In the genomic region with DNA sequence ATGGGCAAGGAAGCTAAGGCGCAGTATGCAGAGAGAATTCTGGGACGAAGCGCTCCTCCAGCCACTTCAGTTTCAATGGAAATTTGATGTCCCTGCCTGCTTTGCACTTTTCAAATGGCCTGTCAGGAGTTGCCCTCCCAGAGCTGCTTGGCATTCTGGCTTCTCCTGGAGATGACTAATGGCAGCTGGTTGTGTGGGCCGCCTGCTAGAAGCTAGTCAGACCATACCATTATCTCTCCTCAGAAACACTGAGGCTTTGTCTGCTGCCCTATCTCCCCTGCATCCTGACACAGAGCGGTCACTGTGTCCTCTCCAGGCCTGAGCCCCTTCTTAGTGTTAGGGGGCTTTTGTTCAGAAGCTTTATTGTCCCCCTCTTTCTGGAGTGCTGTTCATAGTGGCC, we compare ENCODE assay signal across 12 cellular contexts.
DNase-seq lines count a peak whose midpoint lies in the region; ATAC-seq and TF ChIP-seq lines count a peak whose summit lies in the region.
"Had no signal": no experiment of that assay in that cellular context is flagged by ENCODE, and none has a peak within 500 bp of the region (broad histone marks: within the 10 kb centered on the region; RNA-seq: fewer than 3 reads in every experiment).

No MANE protein-coding gene starts in this region.

- no peaks in the 10 kb centered on the region for H3K36me3 Mint-ChIP-seq in chondrocyte (ENCODE audit: low read depth)
- H3K36me3 Mint-ChIP-seq: stimulated activated effector memory CD8-positive, alpha-beta T cell treated with anti-CD3 and anti-CD28 coated beads, Interleukin-12 subunit alpha, Interleukin-12 subunit beta, amount 100 ng/mL, for 72 hours had no signal

- H3K27ac Mint-ChIP-seq in chondrocyte (ENCODE audit: unreplicated experiment) = peak overlapping the region; percentile 94
- H3K27ac Mint-ChIP-seq: B cell; stimulated activated effector memory CD8-positive, alpha-beta T cell treated with anti-CD3 and anti-CD28 coated beads, Interleukin-12 subunit alpha, Interleukin-12 subunit beta, amount 100 ng/mL, for 72 hours had no signal

- no peak for TF ChIP-seq CTCF in chondrocyte (IDR thresholded peaks at IDR 0.05)

- DNase-seq in ACHN (peak; percentile 34), NCI-H69 (lab: John Stamatoyannopoulos, UW) (peak; percentile 11), chondrocyte (ENCODE audit: low spot score) (no peak), midbrain (lab: John Stamatoyannopoulos, UW) (peak; percentile 89), NCI-H2171 (lab: John Stamatoyannopoulos, UW) (no peak), left lobe of liver (ENCODE audit: low spot score) (no peak), SW 1271 (lab: John Stamatoyannopoulos, UW) (no peak)
- no peak for DNase-seq in activated naive CD4-positive, alpha-beta T cell treated with anti-CD3 and anti-CD28 coated beads, Interleukin-2, amount 50 U/mL, for 16 hours
- DNase-seq: activated CD4-positive, alpha-beta T cell treated with anti-CD3 and anti-CD28 coated beads, Interleukin-2, amount 50 U/mL, for 1 hour; ovary had no signal

- no peaks in the 10 kb centered on the region for H3K27me3 Mint-ChIP-seq in chondrocyte (ENCODE audit: low read depth)
- H3K27me3 Mint-ChIP-seq: B cell had no signal

- peaks cover 81% of the 10 kb centered on the region for H3K4me1 Mint-ChIP-seq in chondrocyte (ENCODE audit: low read depth)
- H3K4me1 Mint-ChIP-seq: stimulated activated effector memory CD8-positive, alpha-beta T cell treated with anti-CD3 and anti-CD28 coated beads, Interleukin-12 subunit alpha, Interleukin-12 subunit beta, amount 100 ng/mL, for 72 hours had no signal

- no peak for ATAC-seq in left lobe of liver
- ATAC-seq: stimulated activated effector memory CD8-positive, alpha-beta T cell treated with anti-CD3 and anti-CD28 coated beads, Interleukin-12 subunit alpha, Interleukin-12 subunit beta, amount 100 ng/mL, for 72 hours had no signal

- H3K4me3 Mint-ChIP-seq in chondrocyte (ENCODE audit: unreplicated experiment) = no peak overlapping the region
- H3K4me3 Mint-ChIP-seq: B cell; stimulated activated effector memory CD8-positive, alpha-beta T cell treated with anti-CD3 and anti-CD28 coated beads, Interleukin-12 subunit alpha, Interleukin-12 subunit beta, amount 100 ng/mL, for 72 hours had no signal

- no peaks in the 10 kb centered on the region for H3K9me3 Mint-ChIP-seq in chondrocyte (ENCODE audit: low read depth)
- H3K9me3 Mint-ChIP-seq: stimulated activated effector memory CD8-positive, alpha-beta T cell treated with anti-CD3 and anti-CD28 coated beads, Interleukin-12 subunit alpha, Interleukin-12 subunit beta, amount 100 ng/mL, for 72 hours had no signal

- in situ Hi-C loops in ACHN (cut with HindIII; ENCODE audit: low pct_ligation_motif_present, low pct_unique_long_range_greater_than_20kb, low sequenced_read_pairs) = no loop called here

Comparison
In these comparisons a context has a peak if more than half of its experiments do, and no peak if none do; other contexts are left out.
1. DNase-seq: peak in ACHN (single experiment), NCI-H69 (single experiment) and midbrain (single experiment); none in chondrocyte (single experiment), activated naive CD4-positive, alpha-beta T cell treated with anti-CD3 and anti-CD28 coated beads, Interleukin-2, amount 50 U/mL, for 16 hours (single experiment), NCI-H2171 (single experiment), left lobe of liver (single experiment) and SW 1271 (0 of 2).